13 cellular contexts compared by ENCODE assay signal in the genomic region with DNA sequence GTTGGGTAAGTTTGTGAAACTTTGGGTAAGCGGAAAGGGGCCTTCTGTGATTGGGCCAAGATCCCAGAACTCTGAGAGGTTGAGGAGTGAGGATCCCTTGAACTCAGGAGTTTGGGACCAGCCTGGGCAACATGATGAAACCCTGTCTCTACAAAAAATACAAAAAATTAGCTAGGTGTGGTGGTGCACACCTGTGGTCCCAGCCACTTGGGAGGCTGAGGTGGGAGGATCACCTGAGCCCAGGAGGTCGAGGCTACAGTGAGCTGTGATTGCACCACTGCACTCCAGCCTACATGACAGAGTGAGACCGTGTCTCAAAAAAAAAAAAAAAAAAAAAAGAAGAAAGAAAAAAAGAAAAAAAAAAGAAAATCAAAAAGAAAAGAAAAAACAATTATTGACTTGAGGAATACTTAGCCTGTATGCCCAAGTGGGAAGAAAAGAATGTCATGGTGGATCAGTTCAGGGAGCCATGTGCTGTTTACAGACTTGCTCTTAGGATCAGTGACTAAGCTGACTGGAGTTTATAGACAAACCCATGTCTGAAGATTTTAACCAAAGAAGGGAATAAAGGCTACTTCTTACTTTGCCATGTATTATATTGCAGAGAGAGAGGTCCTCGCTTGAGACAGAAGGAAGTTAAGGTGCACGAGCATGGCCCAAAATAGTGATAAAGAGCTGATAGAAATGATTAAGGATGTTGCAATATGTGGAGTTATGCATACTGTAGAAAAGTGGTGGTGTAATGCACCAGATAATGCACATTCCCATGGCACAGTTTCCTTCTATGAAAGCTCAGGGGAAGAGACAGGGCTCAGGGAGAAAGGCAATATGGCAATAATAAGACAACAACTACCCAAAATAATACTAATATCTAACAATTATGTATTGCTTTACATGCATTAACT. TPM values are rescaled to one million over a fixed set of nuclear protein-coding genes. Genes with fewer than 3 reads are reported as not detected.
DNase-seq lines count a peak whose midpoint lies in the region; ATAC-seq, FAIRE-seq and TF ChIP-seq lines count a peak whose summit lies in the region.
"Had no signal": no experiment of that assay in that cellular context is flagged by ENCODE, and none has a peak within 500 bp of the region (broad histone marks: within the 10 kb centered on the region; RNA-seq: fewer than 3 reads in every experiment).

No MANE protein-coding gene starts in this region.

- 61% methylated on average over 5 of the region's 5 CpGs for WGBS in A549 (ENCODE audit: missing lambda C conversion rate)
- 69% methylated on average over 3 of the region's 5 CpGs for whole genome bisulfite sequencing in mesenchymal stem cell

- H3K9me3 ChIP-seq in A549: 0 out of 3 replicates have a peak, but pooled peaks cover under 1% of the 10 kb centered on the region
- H3K9me3 ChIP-seq in mesenchymal stem cell (ENCODE audit: control insufficient read depth, low read length): no peaks in the 10 kb centered on the region

- no peak overlapping the region for H3K4me3 ChIP-seq in A549
- no peak overlapping the region for H3K4me3 ChIP-seq in cardiac fibroblast (replicated peaks in 1 of 2; ENCODE audit: low read depth in 2 of 2, low read length in 2 of 2)
- H3K4me3 ChIP-seq in mesenchymal stem cell (ENCODE audit: insufficient read depth in 1 of 2, low read depth in 1 of 2, low read length in 2 of 2): no peak overlapping the region

- TF ChIP-seq RAD21 in A549 (conservative IDR thresholded peaks at IDR 0.05 in 1 of 2, IDR thresholded peaks at IDR 0.05 in 1 of 2): no peak

- H2BK5ac ChIP-seq in mesenchymal stem cell (ENCODE audit: low read depth, low read length, poor library complexity, severe bottlenecking): no peak overlapping the region

- H3K4me1 ChIP-seq in A549: peaks cover 12% of the 10 kb centered on the region; the same call in 1 of the 3 replicates
- H3K4me1 ChIP-seq in mesenchymal stem cell (ENCODE audit: control insufficient read depth, insufficient read depth, low read depth, low read length): no peaks in the 10 kb centered on the region

- H2AFZ ChIP-seq in mesenchymal stem cell (ENCODE audit: low read depth, low read length): no peak overlapping the region

- H3K18ac ChIP-seq in mesenchymal stem cell (ENCODE audit: low read depth in 1 of 2, low read length in 2 of 2): no peak overlapping the region

- H3K4me2 ChIP-seq in A549 (0 out of 3 replicates have a peak overlapping the region, but pooled peaks have one; percentile 8), mesenchymal stem cell (ENCODE audit: low read length, poor library complexity, severe bottlenecking) (no peak overlapping the region)

- no peaks in the 10 kb centered on the region for H3K79me1 ChIP-seq in mesenchymal stem cell (replicated peaks; ENCODE audit: low read length, poor library complexity, severe bottlenecking)

- TF ChIP-seq CTCF in A549 (IDR thresholded peaks at IDR 0.05) (no peak), cardiac fibroblast (IDR thresholded peaks at IDR 0.05; ENCODE audit: low read depth, low read length) (no peak)

- H3K27me3 ChIP-seq in mesenchymal stem cell (ENCODE audit: control insufficient read depth in 1 of 2, insufficient read depth in 1 of 2, low read length in 2 of 2): peaks cover 0 to 4% of the 10 kb centered on the region in 2 experiments

- no peak overlapping the region for H3K23ac ChIP-seq in mesenchymal stem cell (ENCODE audit: low read length in 2 of 2)

- H4K91ac ChIP-seq in mesenchymal stem cell (ENCODE audit: low read length): no peak overlapping the region

- TF ChIP-seq EP300 in A549 (IDR thresholded peaks at IDR 0.05): no peak

- no peak overlapping the region for H2BK120ac ChIP-seq in mesenchymal stem cell (ENCODE audit: low read depth, low read length)

- H2BK12ac ChIP-seq in mesenchymal stem cell (ENCODE audit: low read length in 2 of 2): no peak overlapping the region

- CTCF ChIA-PET in A549 (lab: Yijun Ruan, JAX): interaction anchor here (0.8 to 10.5 kb wide), 14 partner anchors 7 to 348 kb away, joined by 3 to 85 read pairs (median 5); a partner anchor contains a TSS

- H3K36me3 ChIP-seq in mesenchymal stem cell (ENCODE audit: control insufficient read depth in 1 of 2, insufficient read depth in 2 of 2, low read depth in 1 of 2, low read length in 2 of 2): no peaks in the 10 kb centered on the region

- H2AK5ac ChIP-seq in mesenchymal stem cell (ENCODE audit: low read length, severe bottlenecking): no peak overlapping the region

- no peak overlapping the region for H3K14ac ChIP-seq in mesenchymal stem cell (ENCODE audit: low read length in 2 of 2)

- H3K4ac ChIP-seq in mesenchymal stem cell (ENCODE audit: low read depth in 1 of 2, low read length in 2 of 2): no peak overlapping the region

- H3K27ac ChIP-seq in A549: no peak overlapping the region
- no peak overlapping the region for H3K27ac ChIP-seq in mesenchymal stem cell (ENCODE audit: low read length, poor library complexity, severe bottlenecking)

- no peak overlapping the region for H4K8ac ChIP-seq in mesenchymal stem cell (ENCODE audit: low read length)

- POLR2A ChIA-PET in A549 (lab: Yijun Ruan, JAX): interaction anchor here (0.7 kb wide), 1 partner anchor 241 kb away, joined by 7 read pairs; no protein-coding TSS in a partner anchor

- no peak for TF ChIP-seq POLR2A in A549 (IDR thresholded peaks at IDR 0.05; ENCODE audit: low read length)

- ATAC-seq in A549: peak; percentile 22 to 66; a peak in 3 of 6 replicates
- no peak for ATAC-seq in HG03159 (IDR thresholded peaks at IDR 0.05; ENCODE audit: unreplicated experiment)
- ATAC-seq in HG02852 (IDR thresholded peaks at IDR 0.05; ENCODE audit: unreplicated experiment): no peak
- no peak for ATAC-seq in HG02623 (IDR thresholded peaks at IDR 0.05; ENCODE audit: unreplicated experiment)

- no peak for FAIRE-seq in A549 (lab: Jason Lieb, UNC)

- no peak overlapping the region for H2BK15ac ChIP-seq in mesenchymal stem cell (ENCODE audit: low read depth, poor library complexity, severe bottlenecking)

- no peak overlapping the region for H3K9ac ChIP-seq in mesenchymal stem cell (ENCODE audit: low read length)

- DNase-seq in A549 (ENCODE audit: low read depth in 1 of 2, low spot score in 1 of 2) (peak in 1 of 2 experiments; percentile 54), LHCN-M2 (ENCODE audit: low read depth) (peak; percentile 47), cardiac fibroblast (ENCODE audit: low read depth in 2 of 2) (peak; percentile 23 to 38), mesenchymal stem cell (peak; percentile 82), middle frontal gyrus (ENCODE audit: extremely low spot score, low spot score) (no peak)
- DNase-seq: activated CD4-positive, alpha-beta T cell treated with anti-CD3 and anti-CD28 coated beads, Interleukin-2, amount 50 U/mL, for 48 hours; activated effector memory CD4-positive, alpha-beta T cell treated with anti-CD3 and anti-CD28 coated beads, Interleukin-2, amount 50 U/mL, for 16 hours; effector memory CD4-positive, alpha-beta T cell; left cardiac atrium; NCI-H1417 treated with DMSO at 0.1 percent for 48 hours had no signal

TF ChIP-seq in A549, 52 proteins besides CTCF, POLR2A, EP300 and RAD21 (continues in another document):
- TF ChIP-seq HDAC2 (IDR thresholded peaks at IDR 0.05) (no peak), PHF8 (IDR thresholded peaks at IDR 0.05; ENCODE audit: borderline replicate concordance, low read depth) (no peak), ESRRA (IDR thresholded peaks at IDR 0.05; ENCODE audit: borderline replicate concordance, low read length) (no peak), KDM5A (IDR thresholded peaks at IDR 0.05) (no peak), MAZ (IDR thresholded peaks at IDR 0.05; ENCODE audit: borderline replicate concordance, low read depth, low read length) (no peak)
- TF ChIP-seq, protein P1, sequence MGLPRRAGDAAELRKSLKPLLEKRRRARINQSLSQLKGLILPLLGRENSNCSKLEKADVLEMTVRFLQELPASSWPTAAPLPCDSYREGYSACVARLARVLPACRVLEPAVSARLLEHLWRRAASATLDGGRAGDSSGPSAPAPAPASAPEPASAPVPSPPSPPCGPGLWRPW (IDR thresholded peaks at IDR 0.05): no peak
- TF ChIP-seq, protein P2, sequence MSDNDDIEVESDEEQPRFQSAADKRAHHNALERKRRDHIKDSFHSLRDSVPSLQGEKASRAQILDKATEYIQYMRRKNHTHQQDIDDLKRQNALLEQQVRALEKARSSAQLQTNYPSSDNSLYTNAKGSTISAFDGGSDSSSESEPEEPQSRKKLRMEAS (IDR thresholded peaks at IDR 0.05): 0 out of 2 replicates have a peak, but pooled peaks have one; percentile 20

RNA-seq across cellular contexts. Expression of a gene that starts 0.9 kb away (rescaled TPM):
- polyA plus RNA-seq in A549 (2011; rRNA removed) (2.0 and 2.6 TPM in 2 replicates), A549 (2017; fragmentation: RNase III; extraction: RNeasy Plus Mini Kit Qiagen cat#74134 plus additional on column Dnase treatment) (2.3 to 2.9 TPM (median 2.7 TPM) in 3 replicates)
- polyA plus RNA-seq in A549 (2012; cell fraction: cytosol; rRNA removed): 1.3 and 1.7 TPM in 2 replicates
- polyA plus RNA-seq in A549 (2012; cell fraction: nucleus; rRNA removed): 1.3 and 1.4 TPM in 2 replicates
- polyA minus RNA-seq in A549 (2011; rRNA and poly(A)+ RNA removed): 0.62 and 1.3 TPM in 2 replicates
- total RNA-seq in LHCN-M2 (2014; rRNA removed): 3.2 and 3.8 TPM in 2 replicates
- 0.96 TPM for polyA plus RNA-seq in LHCN-M2 (2012)
- 1.3 TPM for polyA plus RNA-seq in mesenchymal stem cell (2013, experiment 1 of 2)
- 1.2 TPM for polyA plus RNA-seq in mesenchymal stem cell (2013, experiment 2 of 2)

RNA-seq across cellular contexts. Expression of a gene that starts 11.9 kb away (rescaled TPM):
- polyA plus RNA-seq in A549 (2011; rRNA removed) (53.9 and 66.8 TPM in 2 replicates), A549 (2017; fragmentation: RNase III; extraction: RNeasy Plus Mini Kit Qiagen cat#74134 plus additional on column Dnase treatment) (43.5 to 48.1 TPM (median 44.4 TPM) in 3 replicates)
- polyA plus RNA-seq in A549 (2012; cell fraction: cytosol; rRNA removed): 28.4 and 28.5 TPM in 2 replicates
- polyA plus RNA-seq in A549 (2012; cell fraction: nucleus; rRNA removed): 19.4 and 25.8 TPM in 2 replicates
- polyA minus RNA-seq in A549 (2011; rRNA and poly(A)+ RNA removed): 18.5 and 26.0 TPM in 2 replicates
- 29.0 and 37.2 TPM in 2 replicates for total RNA-seq in LHCN-M2 (2014; rRNA removed)
- 7.5 TPM for polyA plus RNA-seq in LHCN-M2 (2012)
- polyA plus RNA-seq in mesenchymal stem cell (2013, experiment 1 of 2): 2.4 TPM
- 2.3 TPM for polyA plus RNA-seq in mesenchymal stem cell (2013, experiment 2 of 2)

RNA-seq across cellular contexts. Expression of a gene that starts 38.9 kb away (rescaled TPM):
- 993 and 1,560 TPM in 2 replicates for polyA plus RNA-seq in A549 (2011; rRNA removed)
- 797 and 972 TPM in 2 replicates for polyA plus RNA-seq in A549 (2012; cell fraction: cytosol; rRNA removed)
- 286 and 326 TPM in 2 replicates for polyA plus RNA-seq in A549 (2012; cell fraction: nucleus; rRNA removed)
- polyA plus RNA-seq in A549 (2017; fragmentation: RNase III; extraction: RNeasy Plus Mini Kit Qiagen cat#74134 plus additional on column Dnase treatment): 2,331 to 2,770 TPM (median 2,562 TPM) in 3 replicates
- polyA minus RNA-seq in A549 (2011; rRNA and poly(A)+ RNA removed): 462 and 592 TPM in 2 replicates
- 960 and 1,297 TPM in 2 replicates for total RNA-seq in LHCN-M2 (2014; rRNA removed)
- 1,097 TPM for polyA plus RNA-seq in LHCN-M2 (2012)
- polyA plus RNA-seq in mesenchymal stem cell (2013, experiment 1 of 2): 1,835 TPM
- 1,781 TPM for polyA plus RNA-seq in mesenchymal stem cell (2013, experiment 2 of 2)

Comparison
In these comparisons a context has a peak if more than half of its experiments do, and no peak if none do; other contexts are left out.
1. ATAC-seq: peak in A549 (2 of 2); none in HG03159 (single experiment), HG02852 (single experiment) and HG02623 (single experiment).